2 cellular contexts compared by ENCODE assay signal in the genomic region with DNA sequence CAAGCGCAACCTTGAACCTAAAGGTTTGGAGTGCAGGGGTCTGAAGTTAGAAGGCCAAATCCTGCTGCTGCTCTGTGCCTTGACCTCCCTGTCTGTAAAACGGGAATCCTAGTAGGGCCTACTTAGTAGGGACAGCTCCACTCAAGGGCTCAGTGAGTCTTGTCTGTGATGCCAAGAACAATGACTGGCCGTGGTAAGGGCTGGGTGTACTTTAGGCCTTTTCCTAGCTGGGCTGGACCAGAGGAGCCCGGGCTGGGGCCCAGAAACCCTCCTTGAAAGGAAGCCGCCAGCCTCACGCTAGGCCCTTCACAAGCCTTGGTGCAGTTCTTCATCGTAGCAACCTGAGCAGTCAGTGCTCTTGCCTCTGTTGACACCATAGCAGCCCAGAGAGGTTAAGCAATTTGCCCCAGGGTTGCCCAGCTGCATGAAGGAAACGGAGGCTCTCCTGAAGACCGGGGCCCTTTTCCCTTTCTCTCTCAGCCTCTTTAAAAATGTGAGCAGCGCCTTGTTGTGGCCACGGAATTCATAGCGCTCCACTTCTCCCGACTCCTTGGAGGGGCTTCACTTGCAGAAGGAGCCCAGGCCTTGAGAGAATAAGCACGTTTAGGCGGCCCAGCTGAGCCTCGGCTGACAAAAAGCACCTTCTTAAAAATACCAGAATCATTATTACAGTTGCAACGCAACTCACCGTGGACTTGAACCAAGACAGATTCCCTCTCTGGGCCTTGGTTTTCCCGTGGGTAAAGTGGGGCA.
TF ChIP-seq lines count a peak whose summit lies in the region.

No MANE protein-coding gene starts in this region.

TF ChIP-seq in A549, 52 proteins besides CTCF, POLR2A, EP300 and RAD21:
- TF ChIP-seq ZFP36 (IDR thresholded peaks at IDR 0.05; ENCODE audit: borderline replicate concordance, partially characterized antibody) (peak; percentile 36), HEYL (CRISPR knock-in tag; IDR thresholded peaks at IDR 0.05) (no peak), FOSB (CRISPR knock-in tag; IDR thresholded peaks at IDR 0.05) (no peak), GATA3 (IDR thresholded peaks at IDR 0.05; ENCODE audit: borderline replicate concordance) (no peak), RNF2 (IDR thresholded peaks at IDR 0.05; ENCODE audit: borderline replicate concordance, low read depth) (no peak), MAZ (IDR thresholded peaks at IDR 0.05; ENCODE audit: borderline replicate concordance, low read depth, low read length) (no peak)
- TF ChIP-seq, protein P1, sequence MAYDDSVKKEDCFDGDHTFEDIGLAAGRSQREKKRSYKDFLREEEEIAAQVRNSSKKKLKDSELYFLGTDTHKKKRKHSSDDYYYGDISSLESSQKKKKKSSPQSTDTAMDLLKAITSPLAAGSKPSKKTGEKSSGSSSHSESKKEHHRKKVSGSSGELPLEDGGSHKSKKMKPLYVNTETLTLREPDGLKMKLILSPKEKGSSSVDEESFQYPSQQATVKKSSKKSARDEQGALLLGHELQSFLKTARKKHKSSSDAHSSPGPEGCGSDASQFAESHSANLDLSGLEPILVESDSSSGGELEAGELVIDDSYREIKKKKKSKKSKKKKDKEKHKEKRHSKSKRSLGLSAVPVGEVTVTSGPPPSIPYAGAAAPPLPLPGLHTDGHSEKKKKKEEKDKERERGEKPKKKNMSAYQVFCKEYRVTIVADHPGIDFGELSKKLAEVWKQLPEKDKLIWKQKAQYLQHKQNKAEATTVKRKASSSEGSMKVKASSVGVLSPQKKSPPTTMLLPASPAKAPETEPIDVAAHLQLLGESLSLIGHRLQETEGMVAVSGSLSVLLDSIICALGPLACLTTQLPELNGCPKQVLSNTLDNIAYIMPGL (CRISPR knock-in tag; IDR thresholded peaks at IDR 0.05; ENCODE audit: borderline replicate concordance): no peak
TF ChIP-seq in A549: peak in this region for 1.

TF ChIP-seq in K562, 482 proteins besides CTCF, POLR2A, EP300 and RAD21:
- TF ChIP-seq TBP (optimal IDR thresholded peaks at IDR 0.05; ENCODE audit: low read depth, low read length): no peak
- TF ChIP-seq BCOR (IDR thresholded peaks at IDR 0.05): 0 out of 2 replicates have a peak, but pooled peaks have one; percentile 52
- TF ChIP-seq ZNF764 (CRISPR knock-in tag; IDR thresholded peaks at IDR 0.05; ENCODE audit: low read depth): no peak
- peak; percentile 81 for TF ChIP-seq ZFP36 (IDR thresholded peaks at IDR 0.05; ENCODE audit: low read depth, low read length, partially characterized antibody)
- peak; percentile 58 for TF ChIP-seq RBM25 (IDR thresholded peaks at IDR 0.05; ENCODE audit: low read depth, low read length, severe bottlenecking)
